In genomic region chr11:72924568-72925190, GRCh38 we compare ENCODE assay signal across 8 cellular contexts.
DNase-seq lines count a peak whose midpoint lies in the region; ATAC-seq and TF ChIP-seq lines count a peak whose summit lies in the region.

No MANE protein-coding gene starts in this region.

- ATAC-seq in GM18505 (IDR thresholded peaks at IDR 0.05; ENCODE audit: unreplicated experiment) = no peak

- DNase-seq in AG20443 (ENCODE audit: low spot score) (peak; percentile 63), HPDE6-E6E7 (ENCODE audit: extremely low spot score) (peak; percentile 17), astrocyte of the hippocampus (ENCODE audit: low read depth, low spot score) (peak; percentile 28), left kidney (ENCODE audit: low read depth, low spot score) (peak; percentile 10), NCI-H1105 (lab: John Stamatoyannopoulos, UW) (no peak), anterior cingulate cortex (lab: John Stamatoyannopoulos, UW) (no peak)
- no peak for DNase-seq in stimulated activated CD4-positive, alpha-beta T cell treated with anti-CD3 and anti-CD28 coated beads, Interleukin-12 subunit alpha, Interleukin-12 subunit beta, amount 100 ng/mL, for 4 hours

- no peak for TF ChIP-seq POLR2A in GM18505 (IDR thresholded peaks at IDR 0.05; ENCODE audit: borderline replicate concordance, extremely low read depth, insufficient read depth, insufficient read length)

Comparison
In these comparisons a context has a peak if more than half of its experiments do, and no peak if none do; other contexts are left out.
1. DNase-seq: peak in AG20443 (single experiment), HPDE6-E6E7 (single experiment), astrocyte of the hippocampus (single experiment) and left kidney (single experiment); none in stimulated activated CD4-positive, alpha-beta T cell treated with anti-CD3 and anti-CD28 coated beads, Interleukin-12 subunit alpha, Interleukin-12 subunit beta, amount 100 ng/mL, for 4 hours (single experiment), NCI-H1105 (single experiment) and anterior cingulate cortex (0 of 58).